ENCODE assay signal across 1 cellular context in genomic region chr22:44172370-44173108, GRCh38.
TF ChIP-seq lines count a peak whose summit lies in the region.

No MANE protein-coding gene starts in this region.

TF ChIP-seq in GM23338, 12 proteins besides CTCF, POLR2A, EP300 and RAD21 (continued from another document):
- no peak for TF ChIP-seq REST (IDR thresholded peaks at IDR 0.05; ENCODE audit: unreplicated experiment)
